Comparison of ENCODE assay signal across 25 cellular contexts in the genomic region with DNA sequence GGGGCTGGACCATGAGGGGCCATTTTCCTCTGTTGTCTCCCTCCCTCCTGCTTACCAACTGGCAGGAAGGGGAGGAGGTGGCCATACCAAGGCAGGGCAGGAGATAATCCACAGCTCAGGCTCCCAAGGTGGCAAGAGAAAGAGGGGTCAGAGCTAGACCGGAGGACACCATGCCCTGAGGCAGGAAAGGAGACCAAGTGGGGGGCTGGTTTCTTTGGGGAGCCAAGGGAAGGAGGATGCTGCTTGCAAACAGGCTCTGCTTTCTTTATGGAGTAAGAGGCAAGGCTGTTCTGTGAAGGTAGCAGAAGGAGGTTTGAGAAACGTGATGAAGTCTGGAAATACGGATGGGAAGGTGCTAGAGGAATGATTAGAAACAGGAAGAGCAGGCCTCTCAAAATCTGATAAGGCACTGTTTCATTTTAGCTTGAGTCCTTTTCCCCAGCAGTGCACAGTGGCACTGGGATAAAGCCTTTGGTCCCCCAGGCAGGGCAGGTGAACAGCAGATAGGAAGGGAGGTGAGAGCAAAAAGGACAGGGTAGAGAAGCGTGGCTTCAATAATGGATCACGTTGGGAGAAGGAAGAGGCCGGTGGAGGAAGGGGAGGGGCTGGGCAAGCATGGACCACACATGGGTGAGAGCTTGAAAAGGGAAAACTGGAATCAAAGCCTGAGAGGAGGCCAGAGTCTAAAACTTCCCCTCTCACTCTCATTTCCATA. TPM values are rescaled to one million over a fixed set of nuclear protein-coding genes. Genes with fewer than 3 reads are reported as not detected.
A peak's percentile ranks its signal among the peaks of the same experiment; 100 is the strongest.
DNase-seq lines count a peak whose midpoint lies in the region; ATAC-seq, FAIRE-seq and TF ChIP-seq lines count a peak whose summit lies in the region.
"Had no signal": no experiment of that assay in that cellular context is flagged by ENCODE, and none has a peak within 500 bp of the region (broad histone marks: within the 10 kb centered on the region; RNA-seq: fewer than 3 reads in every experiment).

No MANE protein-coding gene starts in this region.

- no peak overlapping the region for H3K23ac ChIP-seq in neuronal stem cell (ENCODE audit: low read depth, low read length, poor library complexity)

- no peaks in the 10 kb centered on the region for H4K20me1 ChIP-seq in K562 (replicated peaks; ENCODE audit: control insufficient read depth, insufficient read depth, low read length)
- H4K20me1 ChIP-seq: BLaER1 treated with 17β-estradiol and CSF1 and Interleukin-3, amounts not matched to agents 10 nM and 100 nM had no signal

- H3K4me1 Mint-ChIP-seq in endodermal cell: peaks cover 11% of the 10 kb centered on the region
- H3K4me1 Mint-ChIP-seq: CD8-positive, alpha-beta memory T cell had no signal

- H3K18ac ChIP-seq in neuronal stem cell (ENCODE audit: low read length): peak overlapping the region; percentile 24

- no peak overlapping the region for H3K14ac ChIP-seq in neuronal stem cell (ENCODE audit: low read length)

- no peak overlapping the region for H3K27ac ChIP-seq in K562 (ENCODE audit: extremely low read depth, low read depth, low read length)
- no peak overlapping the region for H3K27ac ChIP-seq in endodermal cell (ENCODE audit: low read depth, low read length)
- H3K27ac ChIP-seq in neuronal stem cell (replicated peaks; ENCODE audit: low read length): no peak overlapping the region
- H3K27ac ChIP-seq: A549; BLaER1 treated with 17β-estradiol and CSF1 and Interleukin-3, amounts not matched to agents 10 nM and 100 nM; GM23248 had no signal

- peaks cover 6% of the 10 kb centered on the region for H3K9me3 Mint-ChIP-seq in endodermal cell
- H3K9me3 Mint-ChIP-seq: CD4-positive, alpha-beta T cell; HFFc6 had no signal

- no peak overlapping the region for H4K91ac ChIP-seq in neuronal stem cell (ENCODE audit: low read depth, low read length, poor library complexity)

- peak overlapping the region; percentile 29 for H2BK120ac ChIP-seq in neuronal stem cell (ENCODE audit: low read depth, low read length)

- no peak overlapping the region for H3K27ac Mint-ChIP-seq in endodermal cell
- H3K27ac Mint-ChIP-seq: CD4-positive, alpha-beta T cell; H9; HFFc6 had no signal

- POLR2A ChIA-PET in K562 (lab: Yijun Ruan, JAX) (interaction anchor here (0.6 to 0.7 kb wide), 3 partner anchors 11 to 102 kb away, joined by 3 to 4 read pairs (median 3); no protein-coding TSS in a partner anchor), HEK293T (lab: Yijun Ruan, JAX) (no interaction called here)

- H3K9ac ChIP-seq in K562 (ENCODE audit: insufficient read depth in 1 of 2, low read depth in 2 of 2, low read length in 2 of 2): no peak overlapping the region
- no peak overlapping the region for H3K9ac ChIP-seq in endodermal cell (ENCODE audit: extremely low read depth, low read length, poor library complexity, severe bottlenecking)
- no peak overlapping the region for H3K9ac ChIP-seq in neuronal stem cell (ENCODE audit: low read depth, low read length, poor library complexity)
- H3K9ac ChIP-seq: BLaER1 treated with 17β-estradiol and CSF1 and Interleukin-3, amounts not matched to agents 10 nM and 100 nM; GM23248 had no signal

- intact Hi-C loops in K562 (cut with micrococcal nuclease): no loop called here
- intact Hi-C loops in Right ventricle myocardium superior (cut with DNase I): no loop called here

- no peak for FAIRE-seq in K562 (lab: Jason Lieb, UNC)
- FAIRE-seq: A549, D721Med, GM12891, GM18507 had no signal

- H2AFZ ChIP-seq in K562 (ENCODE audit: low read depth, low read length): no peak overlapping the region
- H2AFZ ChIP-seq in neuronal stem cell (ENCODE audit: low read length): no peak overlapping the region
- H2AFZ ChIP-seq: GM23248 had no signal

- no peak for TF ChIP-seq CTCF in K562 (IDR thresholded peaks at IDR 0.05 in 2 of 3, conservative IDR thresholded peaks at IDR 0.05 in 1 of 3; ENCODE audit: insufficient read depth in 2 of 3, low read depth in 1 of 3, low read length in 3 of 3)
- TF ChIP-seq CTCF in endodermal cell (conservative IDR thresholded peaks at IDR 0.05): no peak

- H2BK5ac ChIP-seq in neuronal stem cell (ENCODE audit: low read length): peak overlapping the region; percentile 40

- H3K4me3 ChIP-seq in K562 (no peak overlapping the region), endodermal cell (ENCODE audit: low read length) (no peak overlapping the region), neuronal stem cell (ENCODE audit: low read length in 2 of 2) (no peak overlapping the region)
- H3K4me3 ChIP-seq: A549; BLaER1 treated with 17β-estradiol and CSF1 and Interleukin-3, amounts not matched to agents 10 nM and 100 nM; GM23248 had no signal

- H3K27me3 Mint-ChIP-seq in endodermal cell (ENCODE audit: insufficient read depth): peaks cover 8% of the 10 kb centered on the region
- H3K27me3 Mint-ChIP-seq: CD4-positive, alpha-beta T cell had no signal

- in situ Hi-C loops in K562 (cut with MboI): no loop called here

- CTCF ChIA-PET in K562 (lab: Yijun Ruan, JAX; ENCODE audit: low intra/inter-chr PET ratio): no interaction called here
- CTCF ChIA-PET in HEK293T (lab: Yijun Ruan, JAX): no interaction called here

- peaks cover 24 to 53% of the 10 kb centered on the region in 2 experiments for H3K27me3 ChIP-seq in K562 (ENCODE audit: control insufficient read depth in 2 of 2, insufficient read depth in 2 of 2, low read length in 2 of 2)
- no peaks in the 10 kb centered on the region for H3K27me3 ChIP-seq in endodermal cell (ENCODE audit: control insufficient read depth, insufficient read depth, low read length, poor library complexity, severe bottlenecking)
- H3K27me3 ChIP-seq in neuronal stem cell (ENCODE audit: control insufficient read depth in 3 of 3, insufficient read depth in 3 of 3, low read depth in 1 of 3, low read length in 3 of 3): peaks cover 0 to 17% (median 14%) of the 10 kb centered on the region in 3 experiments
- H3K27me3 ChIP-seq: BE2C; BLaER1 treated with 17β-estradiol and CSF1 and Interleukin-3, amounts not matched to agents 10 nM and 100 nM had no signal

- H2BK15ac ChIP-seq in neuronal stem cell (ENCODE audit: low read length): no peak overlapping the region

- H3K4me3 Mint-ChIP-seq in endodermal cell: no peak overlapping the region
- H3K4me3 Mint-ChIP-seq: CD14-positive monocyte; CD4-positive, alpha-beta T cell; CD8-positive, alpha-beta memory T cell; H9; HFFc6 had no signal

- no peak for ATAC-seq in K562
- no peak for ATAC-seq in Right ventricle myocardium superior (ENCODE audit: poor library complexity)
- ATAC-seq: A549, HCT116 had no signal

- H3K9me3 ChIP-seq in K562 (replicated peaks; ENCODE audit: control insufficient read depth, insufficient read depth, low read depth, low read length) (no peaks in the 10 kb centered on the region), endodermal cell (ENCODE audit: control insufficient read depth, low read length) (no peaks in the 10 kb centered on the region), neuronal stem cell (replicated peaks in 1 of 2; ENCODE audit: control insufficient read depth in 2 of 2, insufficient read depth in 1 of 2, low read depth in 1 of 2, low read length in 2 of 2) (peaks cover 0 to 2% of the 10 kb centered on the region in 2 donors)
- H3K9me3 ChIP-seq: BE2C had no signal

- WGBS in K562 (ENCODE audit: insufficient coverage, low coverage, missing lambda C conversion rate): 0% methylated on average over 6 of the region's 6 CpGs
- 93 to 94% methylated on average over 5 to 6 of the region's 6 CpGs for WGBS in endodermal cell (ENCODE audit: insufficient coverage in 1 of 2, insufficient read length in 1 of 2), 2 experiments
- no CpG with 5 or more reads among the region's 6 CpGs for WGBS in neuronal stem cell (ENCODE audit: extremely low coverage in 2 of 2, insufficient read length in 2 of 2, insufficient replicate concordance in 1 of 2), 2 donors

- TF ChIP-seq POLR2A in K562 (conservative IDR thresholded peaks at IDR 0.05): no peak

- H3K9me1 ChIP-seq in K562 (ENCODE audit: control insufficient read depth, insufficient read depth, low read length): no peaks in the 10 kb centered on the region

- no peak overlapping the region for H4K8ac ChIP-seq in neuronal stem cell (ENCODE audit: low read depth, low read length)

- H3K4me1 ChIP-seq in K562 (replicated peaks in 1 of 2; ENCODE audit: control insufficient read depth in 2 of 2, insufficient read depth in 2 of 2, low read length in 2 of 2) (0 out of 5 replicates have a peak, but pooled peaks cover 0 to 3% of the 10 kb centered on the region in 2 experiments), endodermal cell (ENCODE audit: control insufficient read depth, insufficient read depth, low read length) (no peaks in the 10 kb centered on the region), neuronal stem cell (ENCODE audit: control insufficient read depth in 2 of 2, insufficient read depth in 1 of 2, low read depth in 1 of 2, low read length in 2 of 2) (no peaks in the 10 kb centered on the region)
- H3K4me1 ChIP-seq: A549, BE2C had no signal

- DNase-seq in K562 (ENCODE audit: extremely low read depth in 1 of 4, low spot score in 3 of 4) (no peak), endodermal cell (peak; percentile 26), neuronal stem cell (ENCODE audit: low spot score) (no peak), DMS 273 treated with DMSO at 0.1 percent for 48 hours (lab: John Stamatoyannopoulos, UW) (no peak), HEK293T (ENCODE audit: extremely low spot score) (no peak), Right ventricle myocardium superior (no peak)
- DNase-seq: 8988T; ACHN; AML-193; BE2C; CD4-positive, alpha-beta T cell; CD8-positive, alpha-beta memory T cell; DMS53; DMS79 treated with DMSO at 0.1 percent for 48 hours; GF-D8; GM23248; H9; HFFc6 had no signal

- no peaks in the 10 kb centered on the region for H3K36me3 ChIP-seq in K562 (ENCODE audit: control insufficient read depth, insufficient read depth, low read length)
- H3K36me3 ChIP-seq in endodermal cell (ENCODE audit: control insufficient read depth, insufficient read depth, low read length): no peaks in the 10 kb centered on the region
- H3K36me3 ChIP-seq in neuronal stem cell (replicated peaks in 1 of 2; ENCODE audit: control insufficient read depth in 2 of 2, insufficient read depth in 2 of 2, low read length in 2 of 2): no peaks in the 10 kb centered on the region
- H3K36me3 ChIP-seq: BE2C; BLaER1 treated with 17β-estradiol and CSF1 and Interleukin-3, amounts not matched to agents 10 nM and 100 nM had no signal

- no peak overlapping the region for H3K4ac ChIP-seq in neuronal stem cell (ENCODE audit: low read length)

- no peak for TF ChIP-seq RAD21 in K562 (CRISPR knock-in tag; conservative IDR thresholded peaks at IDR 0.05 in 1 of 2, IDR thresholded peaks at IDR 0.05 in 1 of 2)

- BruUV-seq in K562 (replicated peaks; lab: Mats Ljungman, UMichigan): no TSS peak

- no peak for TF ChIP-seq EP300 in K562 (IDR thresholded peaks at IDR 0.05; ENCODE audit: low read length)

- H3K79me1 ChIP-seq in neuronal stem cell (ENCODE audit: low read depth, low read length): no peaks in the 10 kb centered on the region

- H3K4me2 ChIP-seq in K562 (ENCODE audit: insufficient read depth, low read length): peak overlapping the region; percentile 8; the same call in 1 of the 2 replicates
- no peak overlapping the region for H3K4me2 ChIP-seq in neuronal stem cell (ENCODE audit: insufficient read depth, low read length, poor library complexity, severe bottlenecking)
- H3K4me2 ChIP-seq: A549; BLaER1 treated with 17β-estradiol and CSF1 and Interleukin-3, amounts not matched to agents 10 nM and 100 nM had no signal

- no peaks in the 10 kb centered on the region for H3K79me2 ChIP-seq in K562 (ENCODE audit: control insufficient read depth, insufficient read depth, low read length)

- no peaks in the 10 kb centered on the region for H3K36me3 Mint-ChIP-seq in endodermal cell (ENCODE audit: low read depth)
- H3K36me3 Mint-ChIP-seq: CD14-positive monocyte had no signal

- no peak overlapping the region for H2BK12ac ChIP-seq in neuronal stem cell (ENCODE audit: low read length)

- H2AK5ac ChIP-seq in neuronal stem cell (ENCODE audit: low read depth, low read length): no peak overlapping the region

RNA-seq across cellular contexts. Expression of a gene that starts 44.2 kb away (rescaled TPM):
- total RNA-seq in K562 (2011; cell fraction: chromatin; rRNA removed; ENCODE audit: low replicate concordance): 96.1 and 131 TPM in 2 replicates
- 139 and 145 TPM in 2 replicates for total RNA-seq in K562 (2011; cell fraction: nucleolus; rRNA removed)
- 159 and 198 TPM in 2 replicates for total RNA-seq in K562 (2011; cell fraction: nucleoplasm; rRNA removed)
- total RNA-seq in K562 (2014; rRNA removed) (51.9 and 66.5 TPM in 2 replicates), K562 (2014; rRNA removed; fragmentation: Illumina TruSeq; extraction: Trizol) (33.3 and 34.6 TPM in 2 replicates), K562 (2015; rRNA removed; fragmentation: Illumina TruSeq; extraction: Trizol) (54.6 and 56.7 TPM in 2 replicates), K562 (2021) (98.2 and 106 TPM in 2 replicates), endodermal cell (10 to 100 TPM; 41.6 to 63.5 TPM), Right ventricle myocardium superior (21.2 TPM)
- polyA plus RNA-seq in K562 (2011; rRNA removed) (37.2 and 41.8 TPM in 2 replicates), K562 (2014; fragmentation: Illumina TruSeq; extraction: Trizol) (58.5 and 67.9 TPM in 2 replicates), K562 (2014; fragmentation: Nextera tagmentation; extraction: Ambion mirVana) (1 to 10 TPM; 1.6 to 1.8 TPM), K562 (2014; rRNA removed) (66.9 and 67.9 TPM in 2 replicates)
- polyA plus RNA-seq in K562 (2011; cell fraction: cytosol; rRNA removed): 53.2 and 59.2 TPM in 2 replicates
- polyA plus RNA-seq in K562 (2011; cell fraction: nucleus; rRNA removed): 54.3 and 75.7 TPM in 2 replicates
- 75.0 and 88.5 TPM in 2 replicates for polyA plus RNA-seq in K562 (2012)
- 34.0 and 50.2 TPM in 2 replicates for polyA minus RNA-seq in K562 (2011; rRNA and poly(A)+ RNA removed)
- polyA minus RNA-seq in K562 (2011; cell fraction: cytosol; rRNA and poly(A)+ RNA removed): 40.9 and 44.3 TPM in 2 replicates
- 25.2 and 30.3 TPM in 2 replicates for polyA minus RNA-seq in K562 (2011; cell fraction: nucleus; rRNA and poly(A)+ RNA removed)
- 85.8 TPM for polyA plus RNA-seq in endodermal cell (2013, experiment 1 of 2)
- polyA plus RNA-seq in endodermal cell (2013, experiment 2 of 2): 77.5 TPM
- polyA plus RNA-seq in neuronal stem cell (2013, experiment 1 of 2): 40.1 TPM
- polyA plus RNA-seq in neuronal stem cell (2013, experiment 2 of 2): 39.4 TPM
